15 cellular contexts compared by ENCODE assay signal in genomic region chrX:21883258-21883657, GRCh38. TPM values are rescaled to one million over a fixed set of nuclear protein-coding genes. Genes with fewer than 3 reads are reported as not detected.
A peak's percentile ranks its signal among the peaks of the same experiment; 100 is the strongest.
DNase-seq lines count a peak whose midpoint lies in the region; ATAC-seq and TF ChIP-seq lines count a peak whose summit lies in the region.
"Had no signal": no experiment of that assay in that cellular context is flagged by ENCODE, and none has a peak within 500 bp of the region (broad histone marks: within the 10 kb centered on the region; RNA-seq: fewer than 3 reads in every experiment).

No MANE protein-coding gene starts in this region.

- no peaks in the 10 kb centered on the region for H3K27me3 ChIP-seq in gastroesophageal sphincter
- H3K27me3 ChIP-seq: esophagus squamous epithelium had no signal

- TF ChIP-seq CTCF in gastroesophageal sphincter (IDR thresholded peaks at IDR 0.05) (no peak), nephron (IDR thresholded peaks at IDR 0.05; ENCODE audit: unreplicated experiment in 3 of 3) (no peak)

- H3K27ac ChIP-seq in gastroesophageal sphincter = no peak overlapping the region
- H3K27ac ChIP-seq: esophagus squamous epithelium, parathyroid adenoma had no signal

- H3K36me3 ChIP-seq in gastroesophageal sphincter = peaks cover 0 to 20% of the 10 kb centered on the region in 2 donors

- peak overlapping the region; percentile 14 to 84 (median 70) for H3K27ac Mint-ChIP-seq in nephron
- H3K27ac Mint-ChIP-seq: activated naive CD8-positive, alpha-beta T cell treated with anti-CD3 and anti-CD28 coated beads for 36 hours had no signal

- no peaks in the 10 kb centered on the region for H3K27me3 Mint-ChIP-seq in nephron (ENCODE audit: low read depth)
- H3K27me3 Mint-ChIP-seq: activated naive CD8-positive, alpha-beta T cell treated with anti-CD3 and anti-CD28 coated beads for 36 hours had no signal

- H3K4me3 ChIP-seq in gastroesophageal sphincter = no peak overlapping the region
- H3K4me3 ChIP-seq: esophagus squamous epithelium had no signal

- DNase-seq in Caki2 (ENCODE audit: low read depth) = peak; percentile 15
- DNase-seq in RPMI8226 = peak; percentile 8
- no peak for DNase-seq in DMS153 treated with DMSO at 0.1 percent for 48 hours (lab: John Stamatoyannopoulos, UW; ENCODE audit: unreplicated experiment)
- no peak for DNase-seq in DMS114 treated with DMSO at 0.1 percent for 48 hours (lab: John Stamatoyannopoulos, UW; ENCODE audit: unreplicated experiment)
- DNase-seq in NCI-H748 treated with DMSO at 0.1 percent for 48 hours (lab: John Stamatoyannopoulos, UW) = no peak
- DNase-seq: activated CD4-positive, CD25-positive, alpha-beta regulatory T cell treated with anti-CD3 and anti-CD28 coated beads, Interleukin-2, amount 50 U/mL, for 72 hours; activated naive CD8-positive, alpha-beta T cell treated with anti-CD3 and anti-CD28 coated beads for 36 hours; activated T-cell treated with anti-CD3 and anti-CD28 coated beads for 4 hours; esophagus squamous epithelium; midbrain; NCI-H2227 treated with DMSO at 0.1 percent for 48 hours had no signal

- in situ Hi-C loops in Caki2 (cut with HindIII; ENCODE audit: low pct_unique_long_range_greater_than_20kb, low sequenced_read_pairs) = no loop called here

- no peak for TF ChIP-seq POLR2A in gastroesophageal sphincter (IDR thresholded peaks at IDR 0.05)

- H3K4me1 ChIP-seq in gastroesophageal sphincter = no peaks in the 10 kb centered on the region
- H3K4me1 ChIP-seq: esophagus squamous epithelium, parathyroid adenoma had no signal

- H3K4me1 Mint-ChIP-seq in nephron = peaks cover 19% of the 10 kb centered on the region
- H3K4me1 Mint-ChIP-seq: activated naive CD8-positive, alpha-beta T cell treated with anti-CD3 and anti-CD28 coated beads for 36 hours had no signal

- no peak overlapping the region for H3K4me3 Mint-ChIP-seq in nephron
- H3K4me3 Mint-ChIP-seq: activated naive CD8-positive, alpha-beta T cell treated with anti-CD3 and anti-CD28 coated beads for 36 hours had no signal

- no peaks in the 10 kb centered on the region for H3K9me3 ChIP-seq in gastroesophageal sphincter
- H3K9me3 ChIP-seq: esophagus squamous epithelium had no signal

- peaks cover 28% of the 10 kb centered on the region for H3K36me3 Mint-ChIP-seq in nephron (ENCODE audit: low read depth)

- 90% methylated on average over 3 of the region's 5 CpGs; no CpG with 5 or more reads in 1 of the 2 donors for WGBS in gastroesophageal sphincter (ENCODE audit: low coverage in 1 of 2), 2 donors

- H3K9me3 Mint-ChIP-seq in nephron = no peaks in the 10 kb centered on the region
- H3K9me3 Mint-ChIP-seq: activated naive CD8-positive, alpha-beta T cell treated with anti-CD3 and anti-CD28 coated beads for 36 hours had no signal

- ATAC-seq in gastroesophageal sphincter (peak; percentile 41), HG03521 (IDR thresholded peaks at IDR 0.05; ENCODE audit: unreplicated experiment) (no peak)

- TF ChIP-seq EP300 in gastroesophageal sphincter (IDR thresholded peaks at IDR 0.05) = no peak

RNA-seq across cellular contexts. Expression of gene YY2, which starts 27.5 kb away (rescaled TPM):
- total RNA-seq in Caki2 (2014; rRNA removed; shearing (Covaris generic); ENCODE audit: low replicate concordance) = 0.20 TPM in 1 of 2 replicates, not detected in the other
- total RNA-seq in gastroesophageal sphincter = 1 to 10 TPM in 3 of 4 donors, under 1 TPM in 1; 0.42 to 2.4 (median 1.7) TPM

RNA-seq across cellular contexts. Expression of gene MBTPS2, which starts 43.8 kb away (rescaled TPM):
- 6.2 and 6.7 TPM in 2 replicates for total RNA-seq in Caki2 (2014; rRNA removed; shearing (Covaris generic); ENCODE audit: low replicate concordance)
- total RNA-seq in gastroesophageal sphincter = 10 to 100 TPM in 2 of 4 donors, 1 to 10 TPM in 2; 7.7 to 13.5 (median 10.1) TPM

RNA-seq across cellular contexts. Expression of gene SMS, which starts 57.3 kb away (rescaled TPM):
- total RNA-seq in Caki2 (2014; rRNA removed; shearing (Covaris generic); ENCODE audit: low replicate concordance) = 486 and 552 TPM in 2 replicates
- total RNA-seq in gastroesophageal sphincter = 10 to 100 TPM; 77.7 to 85.5 (median 83.6) TPM

Comparison
In these comparisons a context has a peak if more than half of its experiments do, and no peak if none do; other contexts are left out.
1. DNase-seq: peak in Caki2 (single experiment) and RPMI8226 (single experiment); none in DMS153 treated with DMSO at 0.1 percent for 48 hours (single experiment), DMS114 treated with DMSO at 0.1 percent for 48 hours (single experiment) and NCI-H748 treated with DMSO at 0.1 percent for 48 hours (single experiment).